9 cellular contexts compared by ENCODE assay signal in genomic region chr3:37907906-37908305, GRCh38.
A peak's percentile ranks its signal among the peaks of the same experiment; 100 is the strongest.
DNase-seq lines count a peak whose midpoint lies in the region; ATAC-seq and TF ChIP-seq lines count a peak whose summit lies in the region.
"Had no signal": no experiment of that assay in that cellular context is flagged by ENCODE, and none has a peak within 500 bp of the region (broad histone marks: within the 10 kb centered on the region; RNA-seq: fewer than 3 reads in every experiment).

No MANE protein-coding gene starts in this region.

- H3K9me3 ChIP-seq in endocrine pancreas (ENCODE audit: control insufficient read depth, low read length) = no peaks in the 10 kb centered on the region

- peak overlapping the region; percentile 33 for H3K9ac ChIP-seq in endocrine pancreas (ENCODE audit: control insufficient read depth, insufficient read depth, low read length)

- H3K4me1 ChIP-seq in endocrine pancreas (ENCODE audit: control insufficient read depth, insufficient read depth, low read length) = peaks cover 5% of the 10 kb centered on the region

- DNase-seq in GM12865 (ENCODE audit: low read depth) (peak; percentile 92), COR-L47 (lab: John Stamatoyannopoulos, UW) (no peak), ecto neural progenitor cell (ENCODE audit: low spot score) (no peak)
- no peak for DNase-seq in stimulated activated CD4-positive, alpha-beta T cell treated with anti-CD3 and anti-CD28 coated beads, Interleukin-1b, Interleukin-23, amount 100 ng/mL, for 48 hours
- DNase-seq: activated CD4-positive, alpha-beta T cell treated with anti-CD3 and anti-CD28 coated beads for 1 hour had no signal

- no peak for TF ChIP-seq CTCF in GM12865 (IDR thresholded peaks at IDR 0.05; ENCODE audit: insufficient read depth, low read depth, low read length, missing control alignments)

- H3K4me3 ChIP-seq in GM12865 (ENCODE audit: low read depth, low read length) (no peak overlapping the region), endocrine pancreas (ENCODE audit: control insufficient read depth, insufficient read depth, low read length) (no peak overlapping the region)

- no peaks in the 10 kb centered on the region for H3K27me3 ChIP-seq in endocrine pancreas (ENCODE audit: control insufficient read depth, insufficient read depth, low read length)

- ATAC-seq in GM21447 (IDR thresholded peaks at IDR 0.05; ENCODE audit: unreplicated experiment) = peak; percentile 94
- ATAC-seq in HG03565 (IDR thresholded peaks at IDR 0.05; ENCODE audit: unreplicated experiment) = peak; percentile 97
- ATAC-seq in SK-N-SH treated with all-trans-retinoic acid at 6 μM for 48 hours = no peak

- no peaks in the 10 kb centered on the region for H3K36me3 ChIP-seq in endocrine pancreas (ENCODE audit: control insufficient read depth, insufficient read depth, low read length)

TF ChIP-seq in SK-N-SH treated with all-trans-retinoic acid at 6 μM for 48 hours, 23 proteins besides CTCF, POLR2A, EP300 and RAD21:
- TF ChIP-seq CSDC2 (CRISPR knock-in tag; IDR thresholded peaks at IDR 0.05) (no peak), ZNF70 (CRISPR knock-in tag; IDR thresholded peaks at IDR 0.05) (no peak), TOX (CRISPR knock-in tag; IDR thresholded peaks at IDR 0.05; ENCODE audit: borderline replicate concordance) (no peak)
